19 cellular contexts compared by ENCODE assay signal in the genomic region with DNA sequence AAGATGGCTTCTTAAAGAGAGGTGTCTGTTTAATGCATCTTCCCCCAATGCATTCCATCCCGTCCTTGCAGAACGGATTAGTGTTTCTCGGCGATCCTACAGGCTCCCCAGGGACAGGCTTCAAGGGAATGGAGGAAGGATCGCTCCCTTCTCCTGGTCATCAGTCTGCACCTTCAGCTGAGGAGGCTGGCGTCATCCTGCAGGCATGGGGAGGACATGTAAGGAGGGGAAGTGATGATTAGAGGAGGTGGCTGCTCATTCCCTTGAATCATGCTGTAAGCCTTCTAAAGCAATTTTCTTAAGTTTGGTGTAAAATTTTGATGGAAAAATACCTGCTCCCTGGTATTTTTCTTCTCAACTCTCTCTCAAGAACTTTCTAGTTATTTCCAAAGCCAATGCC.
DNase-seq lines count a peak whose midpoint lies in the region; ATAC-seq and FAIRE-seq lines count a peak whose summit lies in the region.
"Had no signal": no experiment of that assay in that cellular context is flagged by ENCODE, and none has a peak within 500 bp of the region (broad histone marks: within the 10 kb centered on the region; RNA-seq: fewer than 3 reads in every experiment).

No MANE protein-coding gene starts in this region.

- FAIRE-seq in GM19239 (lab: Jason Lieb, UNC) = no peak
- FAIRE-seq: K562 had no signal

- peak; percentile 6 for DNase-seq in activated effector memory CD4-positive, alpha-beta T cell treated with Interleukin-2 at 50 U/mL for 16 hours
- DNase-seq in activated effector memory CD4-positive, alpha-beta T cell treated with anti-CD3 and anti-CD28 coated beads, Interleukin-2, amount 50 U/mL, for 16 hours = no peak
- DNase-seq in M059J (ENCODE audit: low read depth) (peak; percentile 64), COLO668 (lab: John Stamatoyannopoulos, UW; ENCODE audit: unreplicated experiment) (no peak), NCI-H510A (lab: John Stamatoyannopoulos, UW) (no peak), GM19239 (ENCODE audit: insufficient read length, low spot score) (no peak)
- no peak for DNase-seq in activated naive CD8-positive, alpha-beta T cell treated with anti-CD3 and anti-CD28 coated beads for 36 hours
- DNase-seq in stimulated activated effector memory CD8-positive, alpha-beta T cell treated with anti-CD3 and anti-CD28 coated beads, Interleukin-12 subunit alpha, Interleukin-12 subunit beta, amount 100 ng/mL, for 72 hours (ENCODE audit: low spot score in 2 of 2) = no peak
- DNase-seq: activated CD4-positive, CD25-positive, alpha-beta regulatory T cell; activated CD8-positive, alpha-beta memory T cell treated with anti-CD3 and anti-CD28 coated beads, Interleukin-2, amount 50 U/mL, for 4 hours; brain microvascular endothelial cell; colonic mucosa; left cardiac atrium; NCI-H1694 treated with DMSO at 0.1 percent for 48 hours; T1000 had no signal

- H3K27me3 Mint-ChIP-seq in activated naive CD8-positive, alpha-beta T cell treated with anti-CD3 and anti-CD28 coated beads for 36 hours = no peaks in the 10 kb centered on the region

- no peaks in the 10 kb centered on the region for H3K9me3 Mint-ChIP-seq in activated naive CD8-positive, alpha-beta T cell treated with anti-CD3 and anti-CD28 coated beads for 36 hours
- H3K9me3 Mint-ChIP-seq in stimulated activated effector memory CD8-positive, alpha-beta T cell treated with anti-CD3 and anti-CD28 coated beads, Interleukin-12 subunit alpha, Interleukin-12 subunit beta, amount 100 ng/mL, for 72 hours = no peaks in the 10 kb centered on the region
- H3K9me3 Mint-ChIP-seq: nephron; stimulated activated memory B cell treated with anti-CD40 and anti-IgM and Interleukin-4, amounts not matched to agents 10 μg/mL and 1 μg/mL and 100 μg/mL, for 72 hours had no signal

- ATAC-seq in stimulated activated effector memory CD8-positive, alpha-beta T cell treated with anti-CD3 and anti-CD28 coated beads, Interleukin-12 subunit alpha, Interleukin-12 subunit beta, amount 100 ng/mL, for 72 hours = peak; percentile 31
- ATAC-seq: K562; left cardiac atrium; sciatic nerve; stimulated activated memory B cell treated with anti-CD40 and anti-IgM and Interleukin-4, amounts not matched to agents 10 μg/mL and 1 μg/mL and 100 μg/mL, for 72 hours had no signal

- H3K36me3 Mint-ChIP-seq in activated naive CD8-positive, alpha-beta T cell treated with anti-CD3 and anti-CD28 coated beads for 36 hours = no peaks in the 10 kb centered on the region
- peaks cover under 1% of the 10 kb centered on the region for H3K36me3 Mint-ChIP-seq in stimulated activated effector memory CD8-positive, alpha-beta T cell treated with anti-CD3 and anti-CD28 coated beads, Interleukin-12 subunit alpha, Interleukin-12 subunit beta, amount 100 ng/mL, for 72 hours
- H3K36me3 Mint-ChIP-seq: stimulated activated memory B cell treated with anti-CD40 and anti-IgM and Interleukin-4, amounts not matched to agents 10 μg/mL and 1 μg/mL and 100 μg/mL, for 72 hours had no signal

- peak overlapping the region; percentile 78 for H3K27ac Mint-ChIP-seq in activated naive CD8-positive, alpha-beta T cell treated with anti-CD3 and anti-CD28 coated beads for 36 hours
- H3K27ac Mint-ChIP-seq in stimulated activated effector memory CD8-positive, alpha-beta T cell treated with anti-CD3 and anti-CD28 coated beads, Interleukin-12 subunit alpha, Interleukin-12 subunit beta, amount 100 ng/mL, for 72 hours = no peak overlapping the region
- H3K27ac Mint-ChIP-seq: nephron; stimulated activated memory B cell treated with anti-CD40 and anti-IgM and Interleukin-4, amounts not matched to agents 10 μg/mL and 1 μg/mL and 100 μg/mL, for 72 hours had no signal

- no peak overlapping the region for H3K4me3 Mint-ChIP-seq in activated naive CD8-positive, alpha-beta T cell treated with anti-CD3 and anti-CD28 coated beads for 36 hours
- H3K4me3 Mint-ChIP-seq in stimulated activated effector memory CD8-positive, alpha-beta T cell treated with anti-CD3 and anti-CD28 coated beads, Interleukin-12 subunit alpha, Interleukin-12 subunit beta, amount 100 ng/mL, for 72 hours = peak overlapping the region; percentile 49
- H3K4me3 Mint-ChIP-seq: nephron; stimulated activated memory B cell treated with anti-CD40 and anti-IgM and Interleukin-4, amounts not matched to agents 10 μg/mL and 1 μg/mL and 100 μg/mL, for 72 hours had no signal

- H3K4me1 Mint-ChIP-seq in activated naive CD8-positive, alpha-beta T cell treated with anti-CD3 and anti-CD28 coated beads for 36 hours = peaks cover 24% of the 10 kb centered on the region
- H3K4me1 Mint-ChIP-seq in stimulated activated effector memory CD8-positive, alpha-beta T cell treated with anti-CD3 and anti-CD28 coated beads, Interleukin-12 subunit alpha, Interleukin-12 subunit beta, amount 100 ng/mL, for 72 hours = peaks cover 7% of the 10 kb centered on the region
- H3K4me1 Mint-ChIP-seq: nephron; stimulated activated memory B cell treated with anti-CD40 and anti-IgM and Interleukin-4, amounts not matched to agents 10 μg/mL and 1 μg/mL and 100 μg/mL, for 72 hours had no signal

Comparison
In these comparisons a context has a peak if more than half of its experiments do, and no peak if none do; other contexts are left out.
1. DNase-seq: peak in activated effector memory CD4-positive, alpha-beta T cell treated with Interleukin-2 at 50 U/mL for 16 hours (single experiment) and M059J (single experiment); none in activated effector memory CD4-positive, alpha-beta T cell treated with anti-CD3 and anti-CD28 coated beads, Interleukin-2, amount 50 U/mL, for 16 hours (single experiment), activated naive CD8-positive, alpha-beta T cell treated with anti-CD3 and anti-CD28 coated beads for 36 hours (single experiment), stimulated activated effector memory CD8-positive, alpha-beta T cell treated with anti-CD3 and anti-CD28 coated beads, Interleukin-12 subunit alpha, Interleukin-12 subunit beta, amount 100 ng/mL, for 72 hours (0 of 2), COLO668 (single experiment), NCI-H510A (single experiment) and GM19239 (single experiment).